Comparison of ENCODE assay signal across 26 cellular contexts in the genomic region with DNA sequence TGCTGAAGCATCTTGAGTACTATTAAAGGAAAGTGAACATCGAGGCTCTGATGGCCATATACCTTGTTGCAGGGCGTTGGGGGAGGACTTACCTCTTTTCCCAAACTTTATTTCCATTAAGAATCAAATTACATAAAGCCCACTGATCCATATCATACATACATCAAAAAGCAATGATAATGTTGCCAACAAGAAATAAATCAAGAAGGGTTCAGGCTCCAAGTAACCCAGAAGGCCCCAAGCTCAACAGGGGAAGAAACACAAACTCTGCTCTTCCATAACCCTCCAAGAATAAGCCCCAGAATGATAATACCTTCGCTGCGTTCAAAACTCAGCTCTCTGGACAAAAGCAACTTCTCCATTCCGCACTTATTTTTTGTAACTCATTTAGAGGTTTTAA.
"Had no signal": no experiment of that assay in that cellular context is flagged by ENCODE, and none has a peak within 500 bp of the region (broad histone marks: within the 10 kb centered on the region; RNA-seq: fewer than 3 reads in every experiment).

No MANE protein-coding gene starts in this region.

- H3K27me3 ChIP-seq: sigmoid colon, stomach, thyroid gland, transverse colon, upper lobe of left lung, vagina had no signal

- H3K4me3 ChIP-seq: left ventricle myocardium inferior, lung, mucosa of descending colon, psoas muscle, sigmoid colon, stomach, testis, thyroid gland, transverse colon, upper lobe of left lung, vagina had no signal

- H3K27ac ChIP-seq: left ventricle myocardium inferior, neutrophil, parathyroid adenoma, psoas muscle, sigmoid colon, stomach, testis, thyroid gland, transverse colon, upper lobe of left lung, vagina had no signal

- H3K36me3 Mint-ChIP-seq: naive thymus-derived CD4-positive, alpha-beta T cell; natural killer cell treated with Interleukin-12 subunit alpha and Interleukin-12 subunit beta and Interleukin-15 and Interleukin-18, amount 100 ng/mL, for 72 hours; stimulated activated memory B cell treated with anti-CD40 and anti-IgM and Interleukin-4, amounts not matched to agents 10 μg/mL and 1 μg/mL and 100 μg/mL, for 72 hours had no signal

- H2AFZ ChIP-seq: parathyroid adenoma had no signal

- H3K9ac ChIP-seq: parathyroid adenoma had no signal

- H3K36me3 ChIP-seq: left ventricle myocardium inferior, neutrophil, sigmoid colon, stomach, thyroid gland, transverse colon, upper lobe of left lung, vagina had no signal

- H3K4me3 Mint-ChIP-seq: naive thymus-derived CD4-positive, alpha-beta T cell; natural killer cell treated with Interleukin-12 subunit alpha and Interleukin-12 subunit beta and Interleukin-15 and Interleukin-18, amount 100 ng/mL, for 72 hours; neural crest cell; stimulated activated memory B cell treated with anti-CD40 and anti-IgM and Interleukin-4, amounts not matched to agents 10 μg/mL and 1 μg/mL and 100 μg/mL, for 72 hours had no signal

- H3K4me1 Mint-ChIP-seq: naive thymus-derived CD4-positive, alpha-beta T cell; neural crest cell; stimulated activated memory B cell treated with anti-CD40 and anti-IgM and Interleukin-4, amounts not matched to agents 10 μg/mL and 1 μg/mL and 100 μg/mL, for 72 hours had no signal

- DNase-seq: islet precursor cell; left ventricle myocardium inferior; mesendoderm; midbrain; mucosa of descending colon; naive thymus-derived CD4-positive, alpha-beta T cell; occipital lobe; psoas muscle; sigmoid colon; stimulated activated CD4-positive, alpha-beta T cell treated with anti-CD3 and anti-CD28 coated beads, Interleukin-1b, Interleukin-23, amount 100 ng/mL, for 48 hours; stimulated activated CD4-positive, alpha-beta T cell treated with anti-CD3 and anti-CD28 coated beads, Interleukin-2, amount 100 ng/mL, for 48 hours; stimulated activated CD4-positive, alpha-beta T cell treated with anti-CD3 and anti-CD28 coated beads, Interleukin-4, amount 100 ng/mL, for 4 hours; stimulated activated CD8-positive, alpha-beta memory T cell treated with anti-CD3 and anti-CD28 coated beads, Interleukin-4, amount 100 ng/mL, for 48 hours; stimulated activated naive CD8-positive, alpha-beta T cell treated with anti-CD3 and anti-CD28 coated beads, Interleukin-15, Interleukin-2, amounts not matched to agents 100 U/mL and 50 U/mL, for 24 hours; stomach; testis; thyroid gland; transverse colon; upper lobe of left lung had no signal

- H3K4me1 ChIP-seq: left ventricle myocardium inferior, parathyroid adenoma, psoas muscle, testis, thyroid gland, vagina had no signal

- H3K79me2 ChIP-seq: parathyroid adenoma had no signal

- H3K9me3 Mint-ChIP-seq: naive thymus-derived CD4-positive, alpha-beta T cell; natural killer cell treated with Interleukin-12 subunit alpha and Interleukin-12 subunit beta and Interleukin-15 and Interleukin-18, amount 100 ng/mL, for 72 hours; neural crest cell; stimulated activated memory B cell treated with anti-CD40 and anti-IgM and Interleukin-4, amounts not matched to agents 10 μg/mL and 1 μg/mL and 100 μg/mL, for 72 hours had no signal

- H3K27ac Mint-ChIP-seq: naive thymus-derived CD4-positive, alpha-beta T cell; natural killer cell treated with Interleukin-12 subunit alpha and Interleukin-12 subunit beta and Interleukin-15 and Interleukin-18, amount 100 ng/mL, for 72 hours; stimulated activated memory B cell treated with anti-CD40 and anti-IgM and Interleukin-4, amounts not matched to agents 10 μg/mL and 1 μg/mL and 100 μg/mL, for 72 hours had no signal

- ATAC-seq: mucosa of descending colon; naive thymus-derived CD4-positive, alpha-beta T cell; natural killer cell treated with Interleukin-12 subunit alpha and Interleukin-12 subunit beta and Interleukin-15 and Interleukin-18, amount 100 ng/mL, for 72 hours; psoas muscle; stimulated activated memory B cell treated with anti-CD40 and anti-IgM and Interleukin-4, amounts not matched to agents 10 μg/mL and 1 μg/mL and 100 μg/mL, for 72 hours; stimulated activated naive CD8-positive, alpha-beta T cell treated with anti-CD3 and anti-CD28 coated beads, Interleukin-15, Interleukin-2, amounts not matched to agents 100 U/mL and 50 U/mL, for 24 hours had no signal

- H3K9me3 ChIP-seq: left ventricle myocardium inferior, mucosa of descending colon, neutrophil, psoas muscle, sigmoid colon, stomach, testis, thyroid gland, transverse colon, upper lobe of left lung, vagina had no signal
